28 cellular contexts compared by ENCODE assay signal in the genomic region with DNA sequence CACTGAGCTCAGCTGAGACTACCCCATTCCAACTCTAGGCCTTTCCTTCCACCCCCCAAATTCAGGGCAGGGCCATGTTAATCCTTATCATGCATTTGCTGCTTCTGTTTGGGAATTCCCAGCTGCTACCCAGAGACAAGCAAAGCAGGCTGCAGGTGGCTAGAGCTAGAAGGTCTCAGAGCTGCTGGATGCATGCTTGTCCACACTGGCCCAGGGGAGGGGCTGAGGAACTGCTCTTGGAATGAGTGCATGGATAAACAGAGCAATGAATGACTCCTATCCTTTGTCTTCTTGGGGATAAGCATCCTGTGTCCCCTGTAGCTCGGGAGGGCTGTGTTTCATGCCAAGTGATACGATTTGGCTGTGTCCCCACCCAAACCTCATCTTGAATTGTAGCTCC.
"Had no signal": no experiment of that assay in that cellular context is flagged by ENCODE, and none has a peak within 500 bp of the region (broad histone marks: within the 10 kb centered on the region; RNA-seq: fewer than 3 reads in every experiment).

No MANE protein-coding gene starts in this region.

- H3K27ac ChIP-seq: brain microvascular endothelial cell, coronary artery, dorsolateral prefrontal cortex, gastrocnemius medialis, left ventricle myocardium inferior, parathyroid adenoma, right atrium auricular region, uterus had no signal

- H3K9ac ChIP-seq: parathyroid adenoma had no signal

- H3K36me3 ChIP-seq: brain microvascular endothelial cell, gastrocnemius medialis, left ventricle myocardium inferior, right atrium auricular region, uterus had no signal

- H2AFZ ChIP-seq: parathyroid adenoma had no signal

- DNase-seq: activated B cell treated with CpG ODN at 0.5 μM for 24 hours; activated CD4-positive, alpha-beta T cell treated with anti-CD3 and anti-CD28 coated beads, Interleukin-2, amount 50 U/mL, for 1 hour; activated CD8-positive, alpha-beta T cell treated with anti-CD3 and anti-CD28 coated beads for 36 hours; activated gamma-delta T cell treated with Interleukin-2 at 50 U/mL for 16 hours; activated naive CD4-positive, alpha-beta T cell treated with anti-CD3 and anti-CD28 coated beads, Interleukin-2, amount 50 U/mL, for 16 hours; activated T-cell treated with anti-CD3 and anti-CD28 coated beads, Interleukin-2, amount 50 U/mL, for 4 hours; amniotic stem cell; brain microvascular endothelial cell; dorsolateral prefrontal cortex; effector memory CD8-positive, alpha-beta T cell; erythroblast; gastrocnemius medialis; glutamatergic neuron; islet precursor cell; left ventricle myocardium inferior; naive thymus-derived CD4-positive, alpha-beta T cell; occipital lobe; stimulated activated CD4-positive, alpha-beta T cell treated with anti-CD3 and anti-CD28 coated beads, Interleukin-1b, Interleukin-23, amount 100 ng/mL, for 48 hours; stimulated activated CD4-positive, alpha-beta T cell treated with anti-CD3 and anti-CD28 coated beads, Interleukin-4, amount 100 ng/mL, for 4 hours; stimulated activated CD8-positive, alpha-beta memory T cell treated with anti-CD3 and anti-CD28 coated beads, Interleukin-4, amount 100 ng/mL, for 48 hours; stimulated activated naive CD8-positive, alpha-beta T cell treated with anti-CD3 and anti-CD28 coated beads, Interleukin-15, amount 100 ng/mL, for 72 hours; substantia nigra; uterus had no signal

- H3K4me1 ChIP-seq: parathyroid adenoma, uterus had no signal

- FAIRE-seq: astrocyte had no signal

- H3K27me3 ChIP-seq: brain microvascular endothelial cell, dorsolateral prefrontal cortex, gastrocnemius medialis, right atrium auricular region, uterus had no signal

- H3K4me3 ChIP-seq: coronary artery, dorsolateral prefrontal cortex, gastrocnemius medialis, left ventricle myocardium inferior, right atrium auricular region, smooth muscle cell, uterus had no signal

- H3K79me2 ChIP-seq: parathyroid adenoma had no signal

- H3K4me2 ChIP-seq: smooth muscle cell had no signal

- H3K9me3 ChIP-seq: gastrocnemius medialis, right atrium auricular region, uterus had no signal
